ENCODE assay signal across 15 cellular contexts in genomic region chr7:45703911-45704682, GRCh38.
A peak's percentile ranks its signal among the peaks of the same experiment; 100 is the strongest.
DNase-seq lines count a peak whose midpoint lies in the region; ATAC-seq and TF ChIP-seq lines count a peak whose summit lies in the region.
"Had no signal": no experiment of that assay in that cellular context is flagged by ENCODE, and none has a peak within 500 bp of the region (broad histone marks: within the 10 kb centered on the region; RNA-seq: fewer than 3 reads in every experiment).

No MANE protein-coding gene starts in this region.

- intact Hi-C loops in spleen (cut with DNase I; ENCODE audit: low total_unique reads) = no loop called here
- intact Hi-C loops in activated CD4-positive, alpha-beta T cell treated with anti-CD3 and anti-CD28 coated beads for 36 hours (cut with DNase I, micrococcal nuclease) = no loop called here

- CTCF ChIA-PET in WTC11 (lab: Charles Lee) = interaction anchor here (0.6 kb wide), 1 partner anchor 41 kb away, joined by 4 read pairs; no protein-coding TSS in a partner anchor
- CTCF ChIA-PET in activated CD4-positive, alpha-beta T cell treated with anti-CD3 and anti-CD28 coated beads for 36 hours (lab: Charles Lee) = no interaction called here

- no peak overlapping the region for H3K27ac ChIP-seq in spleen

- 83 to 95% (median 90%) methylated on average over 11 to 13 of the region's 13 CpGs for WGBS in spleen, 5 donors

- H3K27me3 Mint-ChIP-seq in activated T-cell treated with anti-CD3 and anti-CD28 coated beads, Interleukin-2, amount 50 U/mL, for 24 hours = peaks cover 23% of the 10 kb centered on the region
- H3K27me3 Mint-ChIP-seq in WTC11 (ENCODE audit: low read depth) = no peaks in the 10 kb centered on the region
- no peaks in the 10 kb centered on the region for H3K27me3 Mint-ChIP-seq in endothelial cell (ENCODE audit: unreplicated experiment)
- H3K27me3 Mint-ChIP-seq in activated CD4-positive, alpha-beta T cell treated with anti-CD3 and anti-CD28 coated beads for 36 hours = peaks cover 10% of the 10 kb centered on the region

- H3K27me3 ChIP-seq in spleen (replicated peaks in 1 of 7) = peaks cover 0 to 16% (median 0%) of the 10 kb centered on the region in 7 donors

- peak; percentile 2 for DNase-seq in activated T-cell treated with anti-CD3 and anti-CD28 coated beads, Interleukin-2, amount 50 U/mL, for 24 hours
- DNase-seq in activated T-cell treated with anti-CD3 and anti-CD28 coated beads, Interleukin-2, amount 50 U/mL, for 48 hours = no peak
- DNase-seq in WTC11 (ENCODE audit: low spot score) = peak; percentile 0
- DNase-seq in endothelial cell (ENCODE audit: low spot score) = no peak
- DNase-seq in spleen = peak; percentile 64
- DNase-seq in activated CD4-positive, alpha-beta T cell treated with anti-CD3 and anti-CD28 coated beads for 36 hours = no peak
- DNase-seq in LoVo (ENCODE audit: low spot score) = no peak
- DNase-seq in activated naive CD4-positive, alpha-beta T cell treated with anti-CD3 and anti-CD28 coated beads, Interleukin-2, amount 50 U/mL, for 16 hours = no peak
- DNase-seq: C1 segment of cervical spinal cord, Karpas-422, NCI-H1105 treated with DMSO at 0.1 percent for 48 hours, NCI-H2029, NCI-H510A treated with DMSO at 0.1 percent for 48 hours had no signal

- no peak for TF ChIP-seq POLR2A in spleen (IDR thresholded peaks at IDR 0.05)

- H3K4me3 Mint-ChIP-seq in activated T-cell treated with anti-CD3 and anti-CD28 coated beads, Interleukin-2, amount 50 U/mL, for 24 hours = no peak overlapping the region
- H3K4me3 Mint-ChIP-seq in WTC11 (no peak overlapping the region), endothelial cell (ENCODE audit: unreplicated experiment) (no peak overlapping the region)
- no peak overlapping the region for H3K4me3 Mint-ChIP-seq in activated CD4-positive, alpha-beta T cell treated with anti-CD3 and anti-CD28 coated beads for 36 hours

- H3K27ac Mint-ChIP-seq in activated T-cell treated with anti-CD3 and anti-CD28 coated beads, Interleukin-2, amount 50 U/mL, for 24 hours = no peak overlapping the region
- H3K27ac Mint-ChIP-seq in WTC11 (no peak overlapping the region), endothelial cell (ENCODE audit: unreplicated experiment) (peak overlapping the region; percentile 74)
- H3K27ac Mint-ChIP-seq in activated CD4-positive, alpha-beta T cell treated with anti-CD3 and anti-CD28 coated beads for 36 hours = no peak overlapping the region

- TF ChIP-seq CTCF in WTC11 (IDR thresholded peaks at IDR 0.05) = no peak
- no peak for TF ChIP-seq CTCF in endothelial cell (IDR thresholded peaks at IDR 0.05; ENCODE audit: unreplicated experiment)
- TF ChIP-seq CTCF in spleen (IDR thresholded peaks at IDR 0.05 in 8 of 11, conservative IDR thresholded peaks at IDR 0.05 in 3 of 11) = no peak

- no peaks in the 10 kb centered on the region for H3K4me1 Mint-ChIP-seq in activated T-cell treated with anti-CD3 and anti-CD28 coated beads, Interleukin-2, amount 50 U/mL, for 24 hours (ENCODE audit: low read depth)
- H3K4me1 Mint-ChIP-seq in WTC11 (no peaks in the 10 kb centered on the region), endothelial cell (ENCODE audit: unreplicated experiment) (no peaks in the 10 kb centered on the region)
- H3K4me1 Mint-ChIP-seq in activated CD4-positive, alpha-beta T cell treated with anti-CD3 and anti-CD28 coated beads for 36 hours = no peaks in the 10 kb centered on the region

- no peak for ATAC-seq in WTC11
- no peak for ATAC-seq in activated CD4-positive, alpha-beta T cell treated with anti-CD3 and anti-CD28 coated beads for 36 hours
- ATAC-seq: HCT116, Panc1 had no signal

- H3K9me3 ChIP-seq in spleen = no peaks in the 10 kb centered on the region

- no peak overlapping the region for H3K4me3 ChIP-seq in spleen

- no peaks in the 10 kb centered on the region for H3K4me1 ChIP-seq in spleen

- H3K36me3 ChIP-seq in spleen = no peaks in the 10 kb centered on the region

- H3K36me3 Mint-ChIP-seq in activated T-cell treated with anti-CD3 and anti-CD28 coated beads, Interleukin-2, amount 50 U/mL, for 24 hours (ENCODE audit: low read depth) = no peaks in the 10 kb centered on the region
- H3K36me3 Mint-ChIP-seq in WTC11 = peaks cover 9% of the 10 kb centered on the region
- H3K36me3 Mint-ChIP-seq in endothelial cell (ENCODE audit: low read depth, unreplicated experiment) = peaks cover 25% of the 10 kb centered on the region
- H3K36me3 Mint-ChIP-seq in activated CD4-positive, alpha-beta T cell treated with anti-CD3 and anti-CD28 coated beads for 36 hours (ENCODE audit: low read depth) = no peaks in the 10 kb centered on the region

- H3K9me3 Mint-ChIP-seq in activated T-cell treated with anti-CD3 and anti-CD28 coated beads, Interleukin-2, amount 50 U/mL, for 24 hours = no peaks in the 10 kb centered on the region
- H3K9me3 Mint-ChIP-seq in WTC11 (no peaks in the 10 kb centered on the region), endothelial cell (ENCODE audit: unreplicated experiment) (no peaks in the 10 kb centered on the region)
- H3K9me3 Mint-ChIP-seq in activated CD4-positive, alpha-beta T cell treated with anti-CD3 and anti-CD28 coated beads for 36 hours (ENCODE audit: low read depth) = no peaks in the 10 kb centered on the region

- POLR2A ChIA-PET in WTC11 (lab: Charles Lee) = no interaction called here
- POLR2A ChIA-PET in activated CD4-positive, alpha-beta T cell treated with anti-CD3 and anti-CD28 coated beads for 36 hours (lab: Charles Lee) = no interaction called here

TF ChIP-seq in WTC11, 78 proteins besides CTCF, POLR2A, EP300 and RAD21:
- TF ChIP-seq NR2C2 (CRISPR knock-in tag; IDR thresholded peaks at IDR 0.05) (no peak), ZNF425 (CRISPR knock-in tag; conservative IDR thresholded peaks at IDR 0.05) (no peak), ZNF263 (CRISPR knock-in tag; IDR thresholded peaks at IDR 0.05; ENCODE audit: low read depth) (no peak), ZNF232 (CRISPR knock-in tag; IDR thresholded peaks at IDR 0.05) (no peak), HMGA2 (CRISPR knock-in tag; IDR thresholded peaks at IDR 0.05) (no peak), RELA (CRISPR knock-in tag; IDR thresholded peaks at IDR 0.05; ENCODE audit: borderline replicate concordance) (no peak), SP1 (CRISPR knock-in tag; conservative IDR thresholded peaks at IDR 0.05) (no peak), SMAD3 (CRISPR knock-in tag; IDR thresholded peaks at IDR 0.05; ENCODE audit: borderline replicate concordance) (no peak), ZNF671 (CRISPR knock-in tag; IDR thresholded peaks at IDR 0.05) (no peak), ZNF423 (CRISPR knock-in tag; IDR thresholded peaks at IDR 0.05) (no peak), CREM (CRISPR knock-in tag; IDR thresholded peaks at IDR 0.05) (no peak), JUN (CRISPR knock-in tag; IDR thresholded peaks at IDR 0.05) (no peak), USF2 (CRISPR knock-in tag; IDR thresholded peaks at IDR 0.05) (no peak), FOXJ3 (CRISPR knock-in tag; IDR thresholded peaks at IDR 0.05; ENCODE audit: borderline replicate concordance) (no peak)
TF ChIP-seq in WTC11: peak in this region for 0.

Comparison
In these comparisons a context has a peak if more than half of its experiments do, and no peak if none do; other contexts are left out.
1. DNase-seq: peak in activated T-cell treated with anti-CD3 and anti-CD28 coated beads, Interleukin-2, amount 50 U/mL, for 24 hours (single experiment), WTC11 (single experiment) and spleen (single experiment); none in activated T-cell treated with anti-CD3 and anti-CD28 coated beads, Interleukin-2, amount 50 U/mL, for 48 hours (0 of 2), endothelial cell (single experiment), activated CD4-positive, alpha-beta T cell treated with anti-CD3 and anti-CD28 coated beads for 36 hours (single experiment), LoVo (single experiment) and activated naive CD4-positive, alpha-beta T cell treated with anti-CD3 and anti-CD28 coated beads, Interleukin-2, amount 50 U/mL, for 16 hours (single experiment).